Comparison of ENCODE assay signal across 27 cellular contexts in genomic region chr13:66491241-66491640, GRCh38.
"Had no signal": no experiment of that assay in that cellular context is flagged by ENCODE, and none has a peak within 500 bp of the region (broad histone marks: within the 10 kb centered on the region; RNA-seq: fewer than 3 reads in every experiment).

No MANE protein-coding gene starts in this region.

- H3K4me3 ChIP-seq: adrenal gland, body of pancreas, gastrocnemius medialis had no signal

- ATAC-seq: activated CD4-positive, alpha-beta T cell treated with anti-CD3 and anti-CD28 coated beads for 36 hours; activated CD8-positive, alpha-beta memory T cell treated with anti-CD3 and anti-CD28 coated beads, Interleukin-2, amount 10 ng/mL, durations not matched to agents 7 days and 5 days; activated CD8-positive, alpha-beta T cell treated with anti-CD3 and anti-CD28 coated beads, Interleukin-2, amount 10 ng/mL, durations not matched to agents 7 days and 5 days; activated naive CD8-positive, alpha-beta T cell treated with anti-CD3 and anti-CD28 coated beads, Interleukin-2, amount 50 U/mL, for 24 hours; body of pancreas; foreskin keratinocyte; gastrocnemius medialis; T-helper 17 cell had no signal

- H3K27me3 ChIP-seq: adrenal gland, body of pancreas, foreskin keratinocyte, gastrocnemius medialis had no signal

- DNase-seq: activated CD4-positive, alpha-beta memory T cell treated with anti-CD3 and anti-CD28 coated beads for 36 hours; activated CD4-positive, alpha-beta T cell treated with anti-CD3 and anti-CD28 coated beads for 36 hours; activated CD4-positive, alpha-beta T cell treated with anti-CD3 and anti-CD28 coated beads, Interleukin-2, amount 10 ng/mL, durations not matched to agents 24 days and 14 days; activated CD4-positive, CD25-positive, alpha-beta regulatory T cell; activated CD4-positive, CD25-positive, alpha-beta regulatory T cell treated with anti-CD3 and anti-CD28 coated beads, Interleukin-2, amount 50 U/mL, for 72 hours; activated CD8-positive, alpha-beta memory T cell treated with anti-CD3 and anti-CD28 coated beads, Interleukin-2, amount 10 ng/mL, durations not matched to agents 7 days and 5 days; activated CD8-positive, alpha-beta memory T cell treated with anti-CD3 and anti-CD28 coated beads, Interleukin-2, amount 50 U/mL, for 4 hours; activated CD8-positive, alpha-beta T cell treated with anti-CD3 and anti-CD28 coated beads, Interleukin-2, amount 10 ng/mL, durations not matched to agents 7 days and 5 days; activated effector memory CD4-positive, alpha-beta T cell treated with anti-CD3 and anti-CD28 coated beads, Interleukin-2, amount 50 U/mL, for 16 hours; activated naive CD4-positive, alpha-beta T cell treated with anti-CD3 and anti-CD28 coated beads for 36 hours; activated naive CD8-positive, alpha-beta T cell treated with anti-CD3 and anti-CD28 coated beads for 36 hours; activated naive CD8-positive, alpha-beta T cell treated with anti-CD3 and anti-CD28 coated beads, Interleukin-2, amount 50 U/mL, for 24 hours; activated T-cell treated with anti-CD3 and anti-CD28 coated beads, Interleukin-2, amount 50 U/mL, for 1 hour; activated T-cell treated with anti-CD3 and anti-CD28 coated beads, Interleukin-2, amount 50 U/mL, for 48 hours; adrenal gland; amygdala; aorta; body of pancreas; caudate nucleus; effector CD8-positive, alpha-beta T cell; foreskin keratinocyte; gastrocnemius medialis; glutamatergic neuron; T-helper 1 cell; T-helper 17 cell; T1000 had no signal

- H3K27ac ChIP-seq: adrenal gland, body of pancreas, epithelial cell of prostate, foreskin keratinocyte, gastrocnemius medialis had no signal

- H3K36me3 ChIP-seq: adrenal gland, gastrocnemius medialis had no signal

- H3K9me3 ChIP-seq: adrenal gland, body of pancreas, gastrocnemius medialis had no signal

- H3K4me1 ChIP-seq: adrenal gland, body of pancreas, foreskin keratinocyte, gastrocnemius medialis had no signal
